ENCODE assay signal across 14 cellular contexts in the genomic region with DNA sequence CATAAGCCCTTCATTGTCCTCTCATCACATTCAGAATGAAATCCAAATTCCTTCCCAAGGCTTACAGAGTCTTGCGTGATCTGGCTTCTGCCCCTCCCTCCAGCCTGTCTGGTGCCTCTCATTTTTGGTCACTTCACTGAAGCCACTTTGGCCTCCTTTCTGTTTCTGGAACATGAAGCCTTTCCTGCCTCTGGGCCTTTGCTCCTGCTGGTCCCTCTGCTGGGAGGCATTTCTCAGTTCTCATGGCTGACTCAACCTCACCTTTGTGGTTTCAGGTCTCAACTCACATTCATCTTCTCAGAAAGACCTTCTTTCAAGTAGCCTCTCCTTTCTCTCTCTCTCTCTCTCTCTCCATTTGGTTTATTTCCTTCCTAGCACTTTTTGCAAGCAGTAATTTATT. TPM values are rescaled to one million over a fixed set of nuclear protein-coding genes. Genes with fewer than 3 reads are reported as not detected.
DNase-seq lines count a peak whose midpoint lies in the region; ATAC-seq and TF ChIP-seq lines count a peak whose summit lies in the region.
"Had no signal": no experiment of that assay in that cellular context is flagged by ENCODE, and none has a peak within 500 bp of the region (broad histone marks: within the 10 kb centered on the region; RNA-seq: fewer than 3 reads in every experiment).

No MANE protein-coding gene starts in this region.

- H3K4me3 ChIP-seq in MM.1S (ENCODE audit: low read length) (no peak overlapping the region), left lung (no peak overlapping the region)
- H3K4me3 ChIP-seq: suprapubic skin had no signal

- no peaks in the 10 kb centered on the region for H3K79me2 ChIP-seq in MM.1S (ENCODE audit: low read length)

- H4K20me1 ChIP-seq in MM.1S (ENCODE audit: insufficient read depth, low read length) = no peaks in the 10 kb centered on the region

- H3K4me2 ChIP-seq in MM.1S (ENCODE audit: low read depth, low read length) = no peak overlapping the region

- peak overlapping the region; percentile 13 for H3K27ac Mint-ChIP-seq in activated CD4-positive, alpha-beta T cell treated with anti-CD3 and anti-CD28 coated beads, Interleukin-2, amount 10 ng/mL, durations not matched to agents 24 days and 14 days

- H2AFZ ChIP-seq in MM.1S (ENCODE audit: low read length) = no peak overlapping the region

- peaks cover 25% of the 10 kb centered on the region for H3K4me1 Mint-ChIP-seq in activated CD4-positive, alpha-beta T cell treated with anti-CD3 and anti-CD28 coated beads, Interleukin-2, amount 10 ng/mL, durations not matched to agents 24 days and 14 days

- H3K36me3 ChIP-seq in MM.1S (replicated peaks; ENCODE audit: insufficient read depth, low read length) = no peaks in the 10 kb centered on the region
- no peaks in the 10 kb centered on the region for H3K36me3 ChIP-seq in left lung
- H3K36me3 ChIP-seq: suprapubic skin had no signal

- no peak overlapping the region for H3K27ac ChIP-seq in MM.1S (ENCODE audit: low read length)
- H3K27ac ChIP-seq in left lung = no peak overlapping the region
- H3K27ac ChIP-seq: suprapubic skin had no signal

- no peak overlapping the region for H3K9ac ChIP-seq in MM.1S (ENCODE audit: low read length)

- intact Hi-C loops in activated CD4-positive, alpha-beta T cell treated with anti-CD3 and anti-CD28 coated beads, Interleukin-2, amount 10 ng/mL, durations not matched to agents 24 days and 14 days (cut with micrococcal nuclease) = no loop called here
- intact Hi-C loops in left lung (cut with DNase I) = no loop called here

- ATAC-seq in GM21786 (IDR thresholded peaks at IDR 0.05; ENCODE audit: unreplicated experiment) = peak; percentile 68
- ATAC-seq in left lung = no peak
- ATAC-seq: left cardiac atrium, SK-N-SH treated with all-trans-retinoic acid at 6 μM for 48 hours had no signal

- H3K36me3 Mint-ChIP-seq in activated CD4-positive, alpha-beta T cell treated with anti-CD3 and anti-CD28 coated beads, Interleukin-2, amount 10 ng/mL, durations not matched to agents 24 days and 14 days (ENCODE audit: low read depth) = peaks cover 2% of the 10 kb centered on the region

- H3K4me3 Mint-ChIP-seq in activated CD4-positive, alpha-beta T cell treated with anti-CD3 and anti-CD28 coated beads, Interleukin-2, amount 10 ng/mL, durations not matched to agents 24 days and 14 days = no peak overlapping the region

- no peaks in the 10 kb centered on the region for H3K27me3 Mint-ChIP-seq in activated CD4-positive, alpha-beta T cell treated with anti-CD3 and anti-CD28 coated beads, Interleukin-2, amount 10 ng/mL, durations not matched to agents 24 days and 14 days

- no peaks in the 10 kb centered on the region for H3F3A ChIP-seq in MM.1S (ENCODE audit: insufficient read depth, low read length)

- TF ChIP-seq CTCF in MM.1S (IDR thresholded peaks at IDR 0.05; ENCODE audit: low read length) = no peak
- no peak for TF ChIP-seq CTCF in left lung (IDR thresholded peaks at IDR 0.05)

- H3K4me1 ChIP-seq in MM.1S (ENCODE audit: low read length) (0 out of 2 replicates have a peak, but pooled peaks cover 5% of the 10 kb centered on the region), left lung (no peaks in the 10 kb centered on the region)
- H3K4me1 ChIP-seq: suprapubic skin had no signal

- peak; percentile 76 for DNase-seq in activated CD4-positive, alpha-beta T cell treated with anti-CD3 and anti-CD28 coated beads, Interleukin-2, amount 10 ng/mL, durations not matched to agents 24 days and 14 days
- no peak for DNase-seq in activated CD4-positive, alpha-beta T cell treated with anti-CD3 and anti-CD28 coated beads for 4 hours
- DNase-seq in MM.1S (peak; percentile 33), kidney tubule cell (ENCODE audit: low spot score) (peak; percentile 57), left lung (no peak), NCI-H345 (lab: John Stamatoyannopoulos, UW) (no peak), NCI-H2196 treated with DMSO at 0.1 percent for 48 hours (lab: John Stamatoyannopoulos, UW; ENCODE audit: unreplicated experiment) (no peak)
- DNase-seq: activated CD8-positive, alpha-beta memory T cell treated with anti-CD3 and anti-CD28 coated beads, Interleukin-2, amount 50 U/mL, for 4 hours; DMS153; left cardiac atrium; NCI-H526 had no signal

- no peaks in the 10 kb centered on the region for H3K27me3 ChIP-seq in MM.1S (replicated peaks; ENCODE audit: insufficient read depth, low read length)
- H3K27me3 ChIP-seq in left lung = no peaks in the 10 kb centered on the region
- H3K27me3 ChIP-seq: suprapubic skin had no signal

- no peaks in the 10 kb centered on the region for H3K9me2 ChIP-seq in MM.1S (replicated peaks; ENCODE audit: insufficient read depth, low read length)

- H3K9me3 Mint-ChIP-seq in activated CD4-positive, alpha-beta T cell treated with anti-CD3 and anti-CD28 coated beads, Interleukin-2, amount 10 ng/mL, durations not matched to agents 24 days and 14 days = peaks cover 3% of the 10 kb centered on the region

- H3K9me3 ChIP-seq in MM.1S (replicated peaks; ENCODE audit: insufficient read depth, low read length) (no peaks in the 10 kb centered on the region), left lung (no peaks in the 10 kb centered on the region)
- H3K9me3 ChIP-seq: suprapubic skin had no signal

RNA-seq across cellular contexts. Expression of gene BHLHE40, which starts 43.9 kb away (rescaled TPM):
- 368 and 375 TPM in 2 replicates for total RNA-seq in activated CD4-positive, alpha-beta T cell treated with anti-CD3 and anti-CD28 coated beads, Interleukin-2, amount 10 ng/mL, durations not matched to agents 24 days and 14 days
- total RNA-seq in left lung = 10 to 100 TPM; 76.5 to 97.5 TPM

Comparison
In these comparisons a context has a peak if more than half of its experiments do, and no peak if none do; other contexts are left out.
1. DNase-seq: peak in activated CD4-positive, alpha-beta T cell treated with anti-CD3 and anti-CD28 coated beads, Interleukin-2, amount 10 ng/mL, durations not matched to agents 24 days and 14 days (single experiment), MM.1S (single experiment) and kidney tubule cell (single experiment); none in activated CD4-positive, alpha-beta T cell treated with anti-CD3 and anti-CD28 coated beads for 4 hours (0 of 2), left lung (0 of 2), NCI-H345 (single experiment) and NCI-H2196 treated with DMSO at 0.1 percent for 48 hours (single experiment).